Comparison of ENCODE assay signal across 8 cellular contexts in genomic region chr17:10618202-10618635, GRCh38. TPM values are rescaled to one million over a fixed set of nuclear protein-coding genes. Genes with fewer than 3 reads are reported as not detected.
DNase-seq lines count a peak whose midpoint lies in the region; ATAC-seq and TF ChIP-seq lines count a peak whose summit lies in the region.

No MANE protein-coding gene starts in this region.

- no peak overlapping the region for H3K4me3 Mint-ChIP-seq in activated naive CD4-positive, alpha-beta T cell treated with anti-CD3 and anti-CD28 coated beads for 36 hours

- DNase-seq in D341Med (ENCODE audit: low spot score) (peak; percentile 69), HuH-7.5 (ENCODE audit: low spot score) (peak; percentile 57), SHP77 (lab: John Stamatoyannopoulos, UW) (peak; percentile 86), Right ventricle myocardium superior (peak; percentile 62), psoas muscle (peak; percentile 70 to 84), NCI-H128 (lab: John Stamatoyannopoulos, UW; ENCODE audit: unreplicated experiment) (no peak)
- DNase-seq in activated naive CD4-positive, alpha-beta T cell treated with anti-CD3 and anti-CD28 coated beads for 36 hours = peak; percentile 73

- WGBS in psoas muscle, 3 donors = 4 to 13% (median 6%) methylated on average over 7 of the region's 7 CpGs

- H3K9me3 Mint-ChIP-seq in activated naive CD4-positive, alpha-beta T cell treated with anti-CD3 and anti-CD28 coated beads for 36 hours = no peaks in the 10 kb centered on the region

- peak overlapping the region; percentile 84 for H3K27ac ChIP-seq in psoas muscle

- H3K27me3 ChIP-seq in psoas muscle (ENCODE audit: insufficient read depth in 3 of 3, low read length in 2 of 3) = no peaks in the 10 kb centered on the region

- TF ChIP-seq CTCF in psoas muscle (IDR thresholded peaks at IDR 0.05) = peak; percentile 82

- intact Hi-C loops in activated naive CD4-positive, alpha-beta T cell treated with anti-CD3 and anti-CD28 coated beads for 36 hours (cut with micrococcal nuclease) = loop anchor here (1.0 to 10.0 kb wide), 3 partner anchors 291 to 893 kb away; no protein-coding TSS in a partner anchor
- intact Hi-C loops in Right ventricle myocardium superior (cut with DNase I) (loop anchor here (10.0 kb wide), 2 partner anchors 283 to 323 kb away; no protein-coding TSS in a partner anchor), psoas muscle (cut with DNase I) (loop anchor here (5.0 to 10.0 kb wide), 5 partner anchors 73 to 693 kb away; partner anchors contain the start of gene MYH2 (in 1 of the 2))

- H3K36me3 Mint-ChIP-seq in activated naive CD4-positive, alpha-beta T cell treated with anti-CD3 and anti-CD28 coated beads for 36 hours (ENCODE audit: low read depth) = no peaks in the 10 kb centered on the region

- no peaks in the 10 kb centered on the region for H3K9me3 ChIP-seq in psoas muscle

- peaks cover 4% of the 10 kb centered on the region for H3K27me3 Mint-ChIP-seq in activated naive CD4-positive, alpha-beta T cell treated with anti-CD3 and anti-CD28 coated beads for 36 hours (ENCODE audit: low read depth)

- ATAC-seq in GM19463 (IDR thresholded peaks at IDR 0.05; ENCODE audit: unreplicated experiment) (peak; percentile 85), Right ventricle myocardium superior (ENCODE audit: poor library complexity) (peak; percentile 92), psoas muscle (peak; percentile 53 to 74 (median 72))

- H3K4me3 ChIP-seq in psoas muscle = no peak overlapping the region

- H3K27ac Mint-ChIP-seq in activated naive CD4-positive, alpha-beta T cell treated with anti-CD3 and anti-CD28 coated beads for 36 hours = no peak overlapping the region

- no peaks in the 10 kb centered on the region for H3K36me3 ChIP-seq in psoas muscle (ENCODE audit: insufficient read depth in 1 of 2, low read depth in 1 of 2)

- no peaks in the 10 kb centered on the region for H3K4me1 Mint-ChIP-seq in activated naive CD4-positive, alpha-beta T cell treated with anti-CD3 and anti-CD28 coated beads for 36 hours (ENCODE audit: low read depth)

- CTCF ChIA-PET in activated naive CD4-positive, alpha-beta T cell treated with anti-CD3 and anti-CD28 coated beads for 36 hours (lab: Charles Lee) = interaction anchor here (0.6 to 7.5 kb wide), 17 partner anchors 10 to 699 kb away, joined by 3 to 98 read pairs (median 6); no protein-coding TSS in a partner anchor

- peaks cover 17% of the 10 kb centered on the region for H3K4me1 ChIP-seq in psoas muscle

RNA-seq across cellular contexts. Expression of gene MYH3, which starts 38.9 kb away (rescaled TPM):
- total RNA-seq in activated naive CD4-positive, alpha-beta T cell treated with anti-CD3 and anti-CD28 coated beads for 36 hours = 1 to 10 TPM; 1.8 to 3.1 TPM
- 0.22 TPM for total RNA-seq in Right ventricle myocardium superior
- total RNA-seq in psoas muscle = 100 to 1,000 TPM in 1 of 4 donors, 10 to 100 TPM in 1, 1 to 10 TPM in 2; 5.8 to 261 (median 34.6) TPM
- 1 to 10 TPM; 1.9 to 5.4 (median 2.1) TPM for polyA plus RNA-seq in psoas muscle
